In genomic region chr15:31353931-31354330, GRCh38 we compare ENCODE assay signal across 8 cellular contexts. TPM values are rescaled to one million over a fixed set of nuclear protein-coding genes. Genes with fewer than 3 reads are reported as not detected.
DNase-seq lines count a peak whose midpoint lies in the region; ATAC-seq and TF ChIP-seq lines count a peak whose summit lies in the region.

No MANE protein-coding gene starts in this region.

- no peak for TF ChIP-seq EP300 in gastroesophageal sphincter (IDR thresholded peaks at IDR 0.05)

- H3K9me3 Mint-ChIP-seq in T-cell: no peaks in the 10 kb centered on the region

- peak; percentile 61 for DNase-seq in GM03348 (ENCODE audit: low spot score)
- no peak for DNase-seq in T-cell
- DNase-seq in putamen (ENCODE audit: low spot score): peak; percentile 78
- DNase-seq in dedifferentiated amniotic fluid mesenchymal stem cell (ENCODE audit: extremely low spot score): no peak
- DNase-seq in HuH-7.5 (ENCODE audit: low spot score): no peak
- no peak for DNase-seq in NCI-H345 treated with DMSO at 0.1 percent for 48 hours (lab: John Stamatoyannopoulos, UW; ENCODE audit: unreplicated experiment)

- H3K36me3 ChIP-seq in gastroesophageal sphincter: peaks cover 0 to 2% of the 10 kb centered on the region in 2 donors

- peak overlapping the region in 1 of 3 donors; percentile 94 for H3K4me3 Mint-ChIP-seq in T-cell

- peaks cover 96 to 100% (median 100%) of the 10 kb centered on the region in 3 donors for H3K4me1 Mint-ChIP-seq in T-cell

- H3K27ac ChIP-seq in gastroesophageal sphincter: peak overlapping the region; percentile 79 to 92 (median 90)

- no peak for TF ChIP-seq CTCF in gastroesophageal sphincter (IDR thresholded peaks at IDR 0.05)

- H3K27me3 Mint-ChIP-seq in T-cell: no peaks in the 10 kb centered on the region

- H3K27me3 ChIP-seq in gastroesophageal sphincter: no peaks in the 10 kb centered on the region

- TF ChIP-seq POLR2A in gastroesophageal sphincter (IDR thresholded peaks at IDR 0.05): no peak

- peaks cover 30% of the 10 kb centered on the region for H3K36me3 Mint-ChIP-seq in T-cell

- POLR2A ChIA-PET in T-cell (lab: Charles Lee): interaction anchor here in 1 of 2 donors (1.2 kb wide), 1 partner anchor 25 kb away, joined by 17 read pairs; no protein-coding TSS in a partner anchor

- peak overlapping the region; percentile 96 to 98 for H3K27ac Mint-ChIP-seq in T-cell

- CTCF ChIA-PET in T-cell (lab: Charles Lee): interaction anchor here (0.9 to 2.0 kb wide), 4 partner anchors 9 to 135 kb away, joined by 3 to 6 read pairs (median 4); no protein-coding TSS in a partner anchor

- no peak for ATAC-seq in T-cell (replicated peaks in 1 of 4)
- peak; percentile 31 for ATAC-seq in gastroesophageal sphincter
- ATAC-seq in HG02623 (IDR thresholded peaks at IDR 0.05; ENCODE audit: unreplicated experiment): no peak

- 0 to 38% methylated on average over 1 to 2 of the region's 4 CpGs for WGBS in gastroesophageal sphincter (ENCODE audit: low coverage in 1 of 2), 2 donors

- no peaks in the 10 kb centered on the region for H3K9me3 ChIP-seq in gastroesophageal sphincter

- H3K4me3 ChIP-seq in gastroesophageal sphincter: peak overlapping the region in 1 of 2 donors; percentile 16

- peaks cover 18 to 100% (median 91%) of the 10 kb centered on the region in 3 donors for H3K4me1 ChIP-seq in gastroesophageal sphincter

RNA-seq across cellular contexts. Expression of gene KLF13, which starts 27.3 kb away (rescaled TPM):
- total RNA-seq in T-cell: 100 to 1,000 TPM; 218 to 327 (median 288) TPM
- 100 to 1,000 TPM in 1 of 4 donors, 10 to 100 TPM in 3; 49.7 to 106 (median 76.1) TPM for total RNA-seq in gastroesophageal sphincter

Comparison
In these comparisons a context has a peak if more than half of its experiments do, and no peak if none do; other contexts are left out.
1. DNase-seq: peak in GM03348 (single experiment) and putamen (single experiment); none in T-cell (0 of 34), dedifferentiated amniotic fluid mesenchymal stem cell (single experiment), HuH-7.5 (single experiment) and NCI-H345 treated with DMSO at 0.1 percent for 48 hours (single experiment).